Comparison of ENCODE assay signal across 1 cellular context in genomic region chr3:53881691-53882593, GRCh38.
TF ChIP-seq lines count a peak whose summit lies in the region.

Gene ACTR8 (minus strand): TSS chr3:53882152. CDS start chr3:53882101, 51 bp downstream.

TF ChIP-seq in HepG2, 621 proteins besides CTCF, POLR2A, EP300 and RAD21 (continued from another document and continues in another):
- 0 out of 2 replicates have a peak, but pooled peaks have one; percentile 18 for TF ChIP-seq GMEB2 (CRISPR knock-in tag; IDR thresholded peaks at IDR 0.05; ENCODE audit: low read depth)
- no peak for TF ChIP-seq PTBP1 (IDR thresholded peaks at IDR 0.05; ENCODE audit: low read depth, low read length, poor library complexity, severe bottlenecking)
- TF ChIP-seq ESRRA (CRISPR knock-in tag; IDR thresholded peaks at IDR 0.05; ENCODE audit: low read depth), result peak; percentile 46; the same call in 1 of the 2 replicates
- TF ChIP-seq ZNF207 (IDR thresholded peaks at IDR 0.05; ENCODE audit: borderline replicate concordance), result no peak
- TF ChIP-seq ZNF280D (CRISPR knock-in tag; IDR thresholded peaks at IDR 0.05), result no peak
- no peak for TF ChIP-seq ZNF326 (CRISPR knock-in tag; IDR thresholded peaks at IDR 0.05; ENCODE audit: borderline replicate concordance)
- no peak for TF ChIP-seq ZNF296 (CRISPR knock-in tag; conservative IDR thresholded peaks at IDR 0.05)
- TF ChIP-seq ZBTB7B (CRISPR knock-in tag; IDR thresholded peaks at IDR 0.05), result peak; percentile 81
- TF ChIP-seq NAIF1 (CRISPR knock-in tag; IDR thresholded peaks at IDR 0.05; ENCODE audit: borderline replicate concordance), result no peak
- TF ChIP-seq ZFAT (CRISPR knock-in tag; conservative IDR thresholded peaks at IDR 0.05), result no peak
- TF ChIP-seq NFATC3 (CRISPR knock-in tag; IDR thresholded peaks at IDR 0.05), result no peak
- peak; percentile 91 for TF ChIP-seq KAT8 (CRISPR knock-in tag; IDR thresholded peaks at IDR 0.05)
- TF ChIP-seq MYPOP (CRISPR knock-in tag; IDR thresholded peaks at IDR 0.05), result no peak; the same call in 1 of the 2 replicates
- TF ChIP-seq ZZZ3 (CRISPR knock-in tag; IDR thresholded peaks at IDR 0.05; ENCODE audit: borderline replicate concordance), result peak; percentile 28; the same call in 1 of the 2 replicates
- no peak for TF ChIP-seq TAF15 (IDR thresholded peaks at IDR 0.05; ENCODE audit: low read depth, low read length, poor library complexity, severe bottlenecking)
- TF ChIP-seq ZNF234 (CRISPR knock-in tag; conservative IDR thresholded peaks at IDR 0.05), result no peak
- peak; percentile 92 for TF ChIP-seq ZFP91 (CRISPR knock-in tag; IDR thresholded peaks at IDR 0.05; ENCODE audit: borderline replicate concordance)
- TF ChIP-seq ZMAT5 (CRISPR knock-in tag; IDR thresholded peaks at IDR 0.05; ENCODE audit: borderline replicate concordance, low read depth), result no peak
- TF ChIP-seq FOXP4 (CRISPR knock-in tag; IDR thresholded peaks at IDR 0.05), result peak; percentile 42; the same call in 1 of the 2 replicates
- TF ChIP-seq FOXA3 (CRISPR knock-in tag; IDR thresholded peaks at IDR 0.05), result no peak; the same call in 1 of the 2 replicates
- no peak for TF ChIP-seq KAT2B (IDR thresholded peaks at IDR 0.05; ENCODE audit: borderline replicate concordance, low read depth, low read length)
- TF ChIP-seq SRSF1 (optimal IDR thresholded peaks at IDR 0.05; ENCODE audit: low read depth, low read length), result peak; percentile 89
- peak; percentile 93 for TF ChIP-seq ZNF335 (CRISPR knock-in tag; IDR thresholded peaks at IDR 0.05)
- TF ChIP-seq ZKSCAN1 (IDR thresholded peaks at IDR 0.05; ENCODE audit: low read length), result no peak; the same call in 1 of the 2 replicates
- TF ChIP-seq KAT7 (CRISPR knock-in tag; IDR thresholded peaks at IDR 0.05; ENCODE audit: borderline replicate concordance), result peak; percentile 79; the same call in 1 of the 2 replicates
- no peak for TF ChIP-seq PHF5A (CRISPR knock-in tag; IDR thresholded peaks at IDR 0.05; ENCODE audit: low read depth, unreplicated experiment)
- TF ChIP-seq RNF2 (conservative IDR thresholded peaks at IDR 0.05; ENCODE audit: low read depth), result 0 out of 2 replicates have a peak, but pooled peaks have one; percentile 52
- TF ChIP-seq ZNF446 (CRISPR knock-in tag; IDR thresholded peaks at IDR 0.05), result no peak
- peak; percentile 74; the same call in 1 of the 2 replicates for TF ChIP-seq ZNF143 (CRISPR knock-in tag; IDR thresholded peaks at IDR 0.05)
- no peak; the same call in 1 of the 2 replicates for TF ChIP-seq ZNF44 (CRISPR knock-in tag; IDR thresholded peaks at IDR 0.05)
- TF ChIP-seq ATF2 (CRISPR knock-in tag; IDR thresholded peaks at IDR 0.05), result peak; percentile 33; the same call in 1 of the 2 replicates
- TF ChIP-seq ZNF20 (CRISPR knock-in tag; IDR thresholded peaks at IDR 0.05), result no peak
- no peak for TF ChIP-seq ATF6 (CRISPR knock-in tag; conservative IDR thresholded peaks at IDR 0.05)
- peak; percentile 74; the same call in 1 of the 2 replicates for TF ChIP-seq IRF9 (CRISPR knock-in tag; IDR thresholded peaks at IDR 0.05; ENCODE audit: borderline replicate concordance)
- peak; percentile 60; the same call in 1 of the 2 replicates for TF ChIP-seq ZNF747 (CRISPR knock-in tag; IDR thresholded peaks at IDR 0.05; ENCODE audit: borderline replicate concordance)
- TF ChIP-seq THRA (CRISPR knock-in tag; IDR thresholded peaks at IDR 0.05; ENCODE audit: borderline replicate concordance), result no peak
- no peak for TF ChIP-seq SMARCC2 (IDR thresholded peaks at IDR 0.05)
- no peak for TF ChIP-seq ZNF510 (CRISPR knock-in tag; IDR thresholded peaks at IDR 0.05; ENCODE audit: low read depth)
- 0 out of 2 replicates have a peak, but pooled peaks have one; percentile 15 for TF ChIP-seq HMG20B (CRISPR knock-in tag; conservative IDR thresholded peaks at IDR 0.05)
